ENCODE assay signal across 15 cellular contexts in genomic region chrX:13015536-13016236, GRCh38. TPM values are rescaled to one million over a fixed set of nuclear protein-coding genes. Genes with fewer than 3 reads are reported as not detected.
DNase-seq lines count a peak whose midpoint lies in the region; ATAC-seq and TF ChIP-seq lines count a peak whose summit lies in the region.
"Had no signal": no experiment of that assay in that cellular context is flagged by ENCODE, and none has a peak within 500 bp of the region (broad histone marks: within the 10 kb centered on the region; RNA-seq: fewer than 3 reads in every experiment).

No MANE protein-coding gene starts in this region.

- H4K8ac ChIP-seq in IMR-90 (ENCODE audit: low read depth in 2 of 2, low read length in 2 of 2) = peak overlapping the region in 1 of 2 experiments; percentile 29; a peak in 1 of 4 replicates

- no peak overlapping the region for H3K23ac ChIP-seq in IMR-90 (ENCODE audit: low read depth, low read length)

- no peak overlapping the region for H4K5ac ChIP-seq in IMR-90 (ENCODE audit: low read depth, low read length)

- peaks cover 51% of the 10 kb centered on the region for H3K4me1 Mint-ChIP-seq in CD8-positive, alpha-beta T cell (ENCODE audit: low read depth)
- peaks cover 55% of the 10 kb centered on the region for H3K4me1 Mint-ChIP-seq in activated T-helper 1 cell treated with anti-CD3 and anti-CD28 coated beads, Interleukin-12 subunit alpha, Interleukin-12 subunit beta, Interleukin-2, Interleukin-4 antibody, amounts not matched to agents 30 ng/mL and 10 ng/mL and 1 ng/mL, durations not matched to agents 14 hours and 24 hours and 36 hours (ENCODE audit: low read depth)
- H3K4me1 Mint-ChIP-seq in naive B cell = peaks cover 19 to 54% (median 31%) of the 10 kb centered on the region in 3 donors

- H4K91ac ChIP-seq in IMR-90 (ENCODE audit: insufficient read depth, low read depth, low read length) = no peak overlapping the region

- intact Hi-C loops in CD8-positive, alpha-beta T cell (cut with DNase I, micrococcal nuclease) = no loop called here
- intact Hi-C loops in IMR-90 (cut with micrococcal nuclease) = no loop called here
- intact Hi-C loops in activated T-helper 1 cell treated with anti-CD3 and anti-CD28 coated beads, Interleukin-12 subunit alpha, Interleukin-12 subunit beta, Interleukin-2, Interleukin-4 antibody, amounts not matched to agents 30 ng/mL and 10 ng/mL and 1 ng/mL, durations not matched to agents 14 hours and 24 hours and 36 hours (cut with micrococcal nuclease) = no loop called here

- H3K9me3 Mint-ChIP-seq in CD8-positive, alpha-beta T cell = no peaks in the 10 kb centered on the region
- H3K9me3 Mint-ChIP-seq in activated T-helper 1 cell treated with anti-CD3 and anti-CD28 coated beads, Interleukin-12 subunit alpha, Interleukin-12 subunit beta, Interleukin-2, Interleukin-4 antibody, amounts not matched to agents 30 ng/mL and 10 ng/mL and 1 ng/mL, durations not matched to agents 14 hours and 24 hours and 36 hours = no peaks in the 10 kb centered on the region
- H3K9me3 Mint-ChIP-seq in naive B cell = no peaks in the 10 kb centered on the region
- H3K9me3 Mint-ChIP-seq: natural killer cell, WTC11 had no signal

- no CpG with 5 or more reads among the region's 3 CpGs for whole genome bisulfite sequencing in IMR-90 (ENCODE audit: extremely low coverage in 2 of 2, insufficient read length in 1 of 2), 2 experiments

- no peaks in the 10 kb centered on the region for H3K79me1 ChIP-seq in IMR-90 (ENCODE audit: low read depth in 1 of 2, low read length in 2 of 2)

- CTCF ChIA-PET in CD8-positive, alpha-beta T cell (lab: Charles Lee) = no interaction called here
- CTCF ChIA-PET in IMR-90 (lab: Yijun Ruan, JAX) = no interaction called here

- no peak overlapping the region for H3K56ac ChIP-seq in IMR-90 (ENCODE audit: extremely low read depth, insufficient read depth, low read length)

- no peak for TF ChIP-seq POLR2A in IMR-90 (IDR thresholded peaks at IDR 0.05; ENCODE audit: low read depth, low read length)

- DNase-seq in CD8-positive, alpha-beta T cell = no peak
- no peak for DNase-seq in IMR-90
- no peak for DNase-seq in activated T-helper 1 cell treated with anti-CD3 and anti-CD28 coated beads, Interleukin-12 subunit alpha, Interleukin-12 subunit beta, Interleukin-2, Interleukin-4 antibody, amounts not matched to agents 30 ng/mL and 10 ng/mL and 1 ng/mL, durations not matched to agents 14 hours and 24 hours and 36 hours (ENCODE audit: low spot score)
- DNase-seq in naive B cell = no peak
- no peak for DNase-seq in stimulated activated CD4-positive, alpha-beta T cell treated with anti-CD3 and anti-CD28 coated beads, Interleukin-4, amount 100 ng/mL, for 1 hour
- DNase-seq in NCI-H2107 treated with DMSO at 0.1 percent for 48 hours (lab: John Stamatoyannopoulos, UW; ENCODE audit: unreplicated experiment) = no peak
- DNase-seq: effector memory CD4-positive, alpha-beta T cell; kidney glomerular epithelial cell; natural killer cell; NCI-H1417 treated with DMSO at 0.1 percent for 48 hours; NCI-H526 treated with DMSO at 0.1 percent for 48 hours; testis had no signal

- 0 out of 2 replicates have a peak overlapping the region, but pooled peaks have one; percentile 61 for H2BK20ac ChIP-seq in IMR-90 (ENCODE audit: low read depth, low read length)

- no peak overlapping the region for H2BK5ac ChIP-seq in IMR-90 (ENCODE audit: low read depth, low read length, poor library complexity, severe bottlenecking)

- H2BK15ac ChIP-seq in IMR-90 (ENCODE audit: low read depth, low read length) = no peak overlapping the region

- H2AFZ ChIP-seq in IMR-90 (replicated peaks; ENCODE audit: low read length, poor library complexity) = no peak overlapping the region

- no peak overlapping the region for H3K27ac ChIP-seq in CD8-positive, alpha-beta T cell (ENCODE audit: low read depth, low read length)
- no peak overlapping the region for H3K27ac ChIP-seq in IMR-90 (ENCODE audit: insufficient read depth, low read length)
- H3K27ac ChIP-seq: gastroesophageal sphincter, testis had no signal

- ATAC-seq in CD8-positive, alpha-beta T cell = no peak
- no peak for ATAC-seq in IMR-90 (ENCODE audit: low read depth)
- peak in 1 of 2 donors; percentile 27 for ATAC-seq in naive B cell (ENCODE audit: low read depth in 2 of 2)
- no peak for ATAC-seq in GM21447 (IDR thresholded peaks at IDR 0.05; ENCODE audit: unreplicated experiment)
- ATAC-seq: gastroesophageal sphincter, natural killer cell, WTC11 had no signal

- no peaks in the 10 kb centered on the region for H3K9me3 ChIP-seq in CD8-positive, alpha-beta T cell (ENCODE audit: low read length)
- no peaks in the 10 kb centered on the region for H3K9me3 ChIP-seq in IMR-90 (ENCODE audit: control insufficient read depth, insufficient read depth, low read length)
- H3K9me3 ChIP-seq: gastroesophageal sphincter, testis had no signal

- H2AK5ac ChIP-seq in IMR-90 (ENCODE audit: low read depth, low read length) = no peak overlapping the region; the same call in 1 of the 2 replicates

- no peaks in the 10 kb centered on the region for H3K27me3 Mint-ChIP-seq in CD8-positive, alpha-beta T cell (ENCODE audit: low read depth)
- H3K27me3 Mint-ChIP-seq in activated T-helper 1 cell treated with anti-CD3 and anti-CD28 coated beads, Interleukin-12 subunit alpha, Interleukin-12 subunit beta, Interleukin-2, Interleukin-4 antibody, amounts not matched to agents 30 ng/mL and 10 ng/mL and 1 ng/mL, durations not matched to agents 14 hours and 24 hours and 36 hours (ENCODE audit: insufficient read depth) = no peaks in the 10 kb centered on the region
- H3K27me3 Mint-ChIP-seq in naive B cell = peaks cover 0 to 27% (median 0%) of the 10 kb centered on the region in 3 donors

- no TSS peak for BruUV-seq in IMR-90 (replicated peaks; lab: Mats Ljungman, UMichigan)

- H3K4ac ChIP-seq in IMR-90 (ENCODE audit: low read depth, low read length) = no peak overlapping the region; the same call in 1 of the 2 replicates

- TF ChIP-seq RAD21 in IMR-90 (IDR thresholded peaks at IDR 0.05; ENCODE audit: low read length) = no peak

- in situ Hi-C loops in IMR-90 (cut with MboI; ENCODE audit: low sequenced_read_pairs) = no loop called here

- H3K9ac ChIP-seq in IMR-90 (ENCODE audit: low read depth, low read length) = no peak overlapping the region

- H3K4me3 ChIP-seq in CD8-positive, alpha-beta T cell (ENCODE audit: low read depth, low read length) = no peak overlapping the region
- no peak overlapping the region for H3K4me3 ChIP-seq in IMR-90 (ENCODE audit: insufficient read depth, low read depth, low read length)
- H3K4me3 ChIP-seq: gastroesophageal sphincter, testis had no signal

- H3K27ac Mint-ChIP-seq in CD8-positive, alpha-beta T cell = peak overlapping the region; percentile 5
- peak overlapping the region; percentile 18 for H3K27ac Mint-ChIP-seq in activated T-helper 1 cell treated with anti-CD3 and anti-CD28 coated beads, Interleukin-12 subunit alpha, Interleukin-12 subunit beta, Interleukin-2, Interleukin-4 antibody, amounts not matched to agents 30 ng/mL and 10 ng/mL and 1 ng/mL, durations not matched to agents 14 hours and 24 hours and 36 hours
- H3K27ac Mint-ChIP-seq in naive B cell = peak overlapping the region in 4 of 6 donors; percentile 52 to 72 (median 69)
- H3K27ac Mint-ChIP-seq: natural killer cell, WTC11 had no signal

- H3K4me1 ChIP-seq in CD8-positive, alpha-beta T cell (ENCODE audit: insufficient read depth, low read length) = peaks cover 38% of the 10 kb centered on the region
- H3K4me1 ChIP-seq in IMR-90 (ENCODE audit: control insufficient read depth, insufficient read depth, low read length) = peaks cover 2% of the 10 kb centered on the region; the same call in 1 of the 2 replicates
- H3K4me1 ChIP-seq: gastroesophageal sphincter, testis had no signal

- H3K36me3 Mint-ChIP-seq in CD8-positive, alpha-beta T cell = no peaks in the 10 kb centered on the region
- no peaks in the 10 kb centered on the region for H3K36me3 Mint-ChIP-seq in activated T-helper 1 cell treated with anti-CD3 and anti-CD28 coated beads, Interleukin-12 subunit alpha, Interleukin-12 subunit beta, Interleukin-2, Interleukin-4 antibody, amounts not matched to agents 30 ng/mL and 10 ng/mL and 1 ng/mL, durations not matched to agents 14 hours and 24 hours and 36 hours (ENCODE audit: low read depth)
- H3K36me3 Mint-ChIP-seq in naive B cell = no peaks in the 10 kb centered on the region
- H3K36me3 Mint-ChIP-seq: natural killer cell, WTC11 had no signal

- H3K27me3 ChIP-seq in CD8-positive, alpha-beta T cell (ENCODE audit: insufficient read depth, low read length) = no peaks in the 10 kb centered on the region
- H3K27me3 ChIP-seq in IMR-90 (ENCODE audit: control insufficient read depth, insufficient read depth, low read length) = no peaks in the 10 kb centered on the region
- H3K27me3 ChIP-seq: gastroesophageal sphincter, testis had no signal

- TF ChIP-seq CTCF in CD8-positive, alpha-beta T cell (IDR thresholded peaks at IDR 0.05) = no peak
- no peak for TF ChIP-seq CTCF in IMR-90 (conservative IDR thresholded peaks at IDR 0.05; ENCODE audit: low read depth, low read length)

- no peaks in the 10 kb centered on the region for H3K36me3 ChIP-seq in CD8-positive, alpha-beta T cell (ENCODE audit: insufficient read depth, low read length)
- H3K36me3 ChIP-seq in IMR-90 (ENCODE audit: control insufficient read depth, insufficient read depth, low read length) = no peaks in the 10 kb centered on the region
- H3K36me3 ChIP-seq: gastroesophageal sphincter had no signal

- H3K4me2 ChIP-seq in IMR-90 (ENCODE audit: low read depth, low read length) = no peak overlapping the region

- POLR2A ChIA-PET in CD8-positive, alpha-beta T cell (lab: Charles Lee) = interaction anchor here (2.6 kb wide), 1 partner anchor 40 kb away, joined by 11 read pairs; the partner anchor contains the start of gene TMSB4X
- POLR2A ChIA-PET in IMR-90 (lab: Charles Lee; ENCODE audit: unreplicated experiment) = no interaction called here

- H3K4me3 Mint-ChIP-seq in CD8-positive, alpha-beta T cell = no peak overlapping the region
- H3K4me3 Mint-ChIP-seq in activated T-helper 1 cell treated with anti-CD3 and anti-CD28 coated beads, Interleukin-12 subunit alpha, Interleukin-12 subunit beta, Interleukin-2, Interleukin-4 antibody, amounts not matched to agents 30 ng/mL and 10 ng/mL and 1 ng/mL, durations not matched to agents 14 hours and 24 hours and 36 hours = no peak overlapping the region
- peak overlapping the region in 7 of 8 donors; percentile 35 to 81 (median 62) for H3K4me3 Mint-ChIP-seq in naive B cell
- H3K4me3 Mint-ChIP-seq: natural killer cell, WTC11 had no signal

- H2AK9ac ChIP-seq in IMR-90 (replicated peaks; ENCODE audit: low read depth, low read length, poor library complexity) = no peak overlapping the region

- dilution Hi-C loops in IMR-90 (cut with HindIII; ENCODE audit: low sequenced_read_pairs, unreplicated experiment) = no loop called here

- no peaks in the 10 kb centered on the region for H4K20me1 ChIP-seq in IMR-90 (ENCODE audit: insufficient read depth, low read length)

- peak overlapping the region; percentile 84 for H3K18ac ChIP-seq in IMR-90 (ENCODE audit: low read depth, low read length)

- peak overlapping the region; percentile 58; the same call in 1 of the 2 replicates for H2BK120ac ChIP-seq in IMR-90 (ENCODE audit: low read depth, low read length)

- H3K14ac ChIP-seq in IMR-90 (replicated peaks; ENCODE audit: low read depth, low read length) = no peak overlapping the region

- H3K9me1 ChIP-seq in IMR-90 (ENCODE audit: insufficient read depth, low read length) = no peaks in the 10 kb centered on the region

RNA-seq across cellular contexts. Expression of gene FAM9C, which starts 28.7 kb away (rescaled TPM):
- not detected for total RNA-seq in CD8-positive, alpha-beta T cell
- total RNA-seq in IMR-90 (2012; rRNA removed) = not detected in 2 replicates
- polyA plus RNA-seq in IMR-90 (2012; rRNA removed) = not detected in 2 replicates
- polyA plus RNA-seq in IMR-90 (2012; cell fraction: cytosol; rRNA removed) = not detected in 2 replicates
- not detected in 2 replicates for polyA plus RNA-seq in IMR-90 (2012; cell fraction: nucleus; rRNA removed; ENCODE audit: low replicate concordance)
- total RNA-seq in activated T-helper 1 cell treated with anti-CD3 and anti-CD28 coated beads, Interleukin-12 subunit alpha, Interleukin-12 subunit beta, Interleukin-2, Interleukin-4 antibody, amounts not matched to agents 30 ng/mL and 10 ng/mL and 1 ng/mL, durations not matched to agents 14 hours and 24 hours and 36 hours = 0.05 TPM in 2 replicates
- polyA plus RNA-seq in naive B cell (ENCODE audit: low read depth in 6 of 6) = not detected
- total RNA-seq: gastroesophageal sphincter, natural killer cell had no signal

RNA-seq across cellular contexts. Expression of gene TMSB4X, which starts 40.8 kb away (rescaled TPM):
- total RNA-seq in CD8-positive, alpha-beta T cell = 1,000 to 10,000 TPM; 2,374 to 2,465 TPM
- total RNA-seq in IMR-90 (2012; rRNA removed) = 9,222 and 11,116 TPM in 2 replicates
- polyA plus RNA-seq in IMR-90 (2012; rRNA removed) = 4,133 and 4,648 TPM in 2 replicates
- 4,164 and 9,036 TPM in 2 replicates for polyA plus RNA-seq in IMR-90 (2012; cell fraction: cytosol; rRNA removed)
- 567 and 1,669 TPM in 2 replicates for polyA plus RNA-seq in IMR-90 (2012; cell fraction: nucleus; rRNA removed; ENCODE audit: low replicate concordance)
- total RNA-seq in activated T-helper 1 cell treated with anti-CD3 and anti-CD28 coated beads, Interleukin-12 subunit alpha, Interleukin-12 subunit beta, Interleukin-2, Interleukin-4 antibody, amounts not matched to agents 30 ng/mL and 10 ng/mL and 1 ng/mL, durations not matched to agents 14 hours and 24 hours and 36 hours = 6,544 and 6,612 TPM in 2 replicates
- polyA plus RNA-seq in naive B cell (ENCODE audit: low read depth in 6 of 6) = over 10,000 TPM; 18,491 to 24,142 (median 22,031) TPM

Comparison
In these comparisons a context has a peak if more than half of its experiments do, and no peak if none do; other contexts are left out.
1. H3K27ac Mint-ChIP-seq: peak in every context shown above with its lines; median percentile 69 in naive B cell; 18 in activated T-helper 1 cell treated with anti-CD3 and anti-CD28 coated beads, Interleukin-12 subunit alpha, Interleukin-12 subunit beta, Interleukin-2, Interleukin-4 antibody, amounts not matched to agents 30 ng/mL and 10 ng/mL and 1 ng/mL, durations not matched to agents 14 hours and 24 hours and 36 hours; 5 in CD8-positive, alpha-beta T cell.
2. H3K4me3 Mint-ChIP-seq: peak in naive B cell (7 of 8); none in CD8-positive, alpha-beta T cell (single experiment) and activated T-helper 1 cell treated with anti-CD3 and anti-CD28 coated beads, Interleukin-12 subunit alpha, Interleukin-12 subunit beta, Interleukin-2, Interleukin-4 antibody, amounts not matched to agents 30 ng/mL and 10 ng/mL and 1 ng/mL, durations not matched to agents 14 hours and 24 hours and 36 hours (single experiment).